ENCODE assay signal across 17 cellular contexts in the genomic region with DNA sequence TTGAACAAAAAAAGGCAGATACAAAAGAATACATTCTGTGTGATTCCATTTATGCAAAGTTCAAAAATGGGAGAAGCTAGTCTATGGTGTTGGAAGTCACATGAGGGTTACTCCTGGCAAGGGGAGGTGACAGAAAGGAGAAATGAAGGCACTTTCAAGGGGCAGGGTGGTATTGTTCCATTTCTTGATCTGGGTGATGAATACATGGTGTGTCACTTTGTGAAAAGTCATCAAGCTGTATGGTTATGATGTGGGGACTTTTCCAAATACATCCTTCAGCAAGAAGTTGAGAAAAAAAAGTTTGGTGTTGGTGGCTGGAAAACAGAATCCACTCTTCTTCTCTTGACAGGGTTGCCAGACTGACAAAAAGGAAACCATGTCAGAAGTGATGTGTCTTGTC.
DNase-seq lines count a peak whose midpoint lies in the region; ATAC-seq and TF ChIP-seq lines count a peak whose summit lies in the region.
"Had no signal": no experiment of that assay in that cellular context is flagged by ENCODE, and none has a peak within 500 bp of the region (broad histone marks: within the 10 kb centered on the region; RNA-seq: fewer than 3 reads in every experiment).

No MANE protein-coding gene starts in this region.

- CTCF ChIA-PET in activated CD4-positive, alpha-beta T cell treated with anti-CD3 and anti-CD28 coated beads for 36 hours (lab: Charles Lee), result interaction anchor here (1.6 kb wide), 1 partner anchor 104 kb away, joined by 5 read pairs; no protein-coding TSS in a partner anchor

- H3K27ac Mint-ChIP-seq in activated CD4-positive, alpha-beta T cell treated with anti-CD3 and anti-CD28 coated beads for 36 hours, result no peak overlapping the region
- no peak overlapping the region for H3K27ac Mint-ChIP-seq in activated CD4-positive, alpha-beta T cell treated with anti-CD3 and anti-CD28 coated beads, Interleukin-2, amount 10 ng/mL, durations not matched to agents 24 days and 14 days
- H3K27ac Mint-ChIP-seq in activated naive CD4-positive, alpha-beta T cell treated with anti-CD3 and anti-CD28 coated beads, Interleukin-2, amount 50 U/mL, for 72 hours, result no peak overlapping the region
- peak overlapping the region; percentile 25 for H3K27ac Mint-ChIP-seq in type B pancreatic cell
- H3K27ac Mint-ChIP-seq: B cell; CD4-positive, CD25-positive, alpha-beta regulatory T cell; CD8-positive, alpha-beta T cell; GM23338; H9 had no signal

- peak; percentile 74 for ATAC-seq in activated CD4-positive, alpha-beta T cell treated with anti-CD3 and anti-CD28 coated beads for 36 hours
- ATAC-seq in activated naive CD4-positive, alpha-beta T cell treated with anti-CD3 and anti-CD28 coated beads, Interleukin-2, amount 50 U/mL, for 72 hours, result peak; percentile 56 to 78
- ATAC-seq in HG02970 (IDR thresholded peaks at IDR 0.05; ENCODE audit: low FRiP score, unreplicated experiment), result no peak
- ATAC-seq: CD8-positive, alpha-beta T cell; GM12878; GM23338; HCT116 had no signal

- H3K27me3 Mint-ChIP-seq in activated CD4-positive, alpha-beta T cell treated with anti-CD3 and anti-CD28 coated beads for 36 hours, result no peaks in the 10 kb centered on the region
- peaks cover 2% of the 10 kb centered on the region for H3K27me3 Mint-ChIP-seq in activated CD4-positive, alpha-beta T cell treated with anti-CD3 and anti-CD28 coated beads, Interleukin-2, amount 10 ng/mL, durations not matched to agents 24 days and 14 days
- peaks cover 23% of the 10 kb centered on the region for H3K27me3 Mint-ChIP-seq in type B pancreatic cell

- no peaks in the 10 kb centered on the region for H3K9me3 Mint-ChIP-seq in activated CD4-positive, alpha-beta T cell treated with anti-CD3 and anti-CD28 coated beads for 36 hours (ENCODE audit: low read depth)
- H3K9me3 Mint-ChIP-seq in activated CD4-positive, alpha-beta T cell treated with anti-CD3 and anti-CD28 coated beads, Interleukin-2, amount 10 ng/mL, durations not matched to agents 24 days and 14 days, result no peaks in the 10 kb centered on the region
- no peaks in the 10 kb centered on the region for H3K9me3 Mint-ChIP-seq in activated naive CD4-positive, alpha-beta T cell treated with anti-CD3 and anti-CD28 coated beads, Interleukin-2, amount 50 U/mL, for 72 hours
- peaks cover 5% of the 10 kb centered on the region for H3K9me3 Mint-ChIP-seq in type B pancreatic cell
- H3K9me3 Mint-ChIP-seq: CD4-positive, CD25-positive, alpha-beta regulatory T cell; CD8-positive, alpha-beta T cell; GM23338; H9 had no signal

- POLR2A ChIA-PET in activated CD4-positive, alpha-beta T cell treated with anti-CD3 and anti-CD28 coated beads for 36 hours (lab: Charles Lee), result no interaction called here

- intact Hi-C loops in activated CD4-positive, alpha-beta T cell treated with anti-CD3 and anti-CD28 coated beads for 36 hours (cut with DNase I, micrococcal nuclease), result no loop called here
- intact Hi-C loops in activated CD4-positive, alpha-beta T cell treated with anti-CD3 and anti-CD28 coated beads, Interleukin-2, amount 10 ng/mL, durations not matched to agents 24 days and 14 days (cut with micrococcal nuclease), result no loop called here

- H3K36me3 Mint-ChIP-seq in activated CD4-positive, alpha-beta T cell treated with anti-CD3 and anti-CD28 coated beads for 36 hours (ENCODE audit: low read depth), result no peaks in the 10 kb centered on the region
- H3K36me3 Mint-ChIP-seq in activated CD4-positive, alpha-beta T cell treated with anti-CD3 and anti-CD28 coated beads, Interleukin-2, amount 10 ng/mL, durations not matched to agents 24 days and 14 days (ENCODE audit: low read depth), result no peaks in the 10 kb centered on the region
- no peaks in the 10 kb centered on the region for H3K36me3 Mint-ChIP-seq in activated naive CD4-positive, alpha-beta T cell treated with anti-CD3 and anti-CD28 coated beads, Interleukin-2, amount 50 U/mL, for 72 hours
- no peaks in the 10 kb centered on the region for H3K36me3 Mint-ChIP-seq in type B pancreatic cell
- H3K36me3 Mint-ChIP-seq: CD4-positive, CD25-positive, alpha-beta regulatory T cell; CD8-positive, alpha-beta T cell had no signal

- no peak for DNase-seq in activated CD4-positive, alpha-beta T cell treated with anti-CD3 and anti-CD28 coated beads for 36 hours
- DNase-seq in activated CD4-positive, alpha-beta T cell treated with anti-CD3 and anti-CD28 coated beads, Interleukin-2, amount 10 ng/mL, durations not matched to agents 24 days and 14 days, result no peak
- DNase-seq in activated naive CD4-positive, alpha-beta T cell treated with anti-CD3 and anti-CD28 coated beads, Interleukin-2, amount 50 U/mL, for 72 hours (ENCODE audit: low spot score in 2 of 2), result no peak
- DNase-seq in activated naive CD4-positive, alpha-beta T cell (lab: John Stamatoyannopoulos, UW), result no peak
- no peak for DNase-seq in type B pancreatic cell (ENCODE audit: extremely low spot score, unreplicated experiment)
- DNase-seq: CD4-positive, CD25-positive, alpha-beta regulatory T cell; CD8-positive, alpha-beta T cell; DMS 273 treated with DMSO at 0.1 percent for 48 hours; DMS79; EL; GDM1; H9 had no signal

- no peak for TF ChIP-seq CTCF in type B pancreatic cell (conservative IDR thresholded peaks at IDR 0.05)

- no peak overlapping the region for H3K4me3 Mint-ChIP-seq in activated CD4-positive, alpha-beta T cell treated with anti-CD3 and anti-CD28 coated beads for 36 hours
- H3K4me3 Mint-ChIP-seq in activated CD4-positive, alpha-beta T cell treated with anti-CD3 and anti-CD28 coated beads, Interleukin-2, amount 10 ng/mL, durations not matched to agents 24 days and 14 days, result no peak overlapping the region
- H3K4me3 Mint-ChIP-seq in type B pancreatic cell, result peak overlapping the region; percentile 46
- H3K4me3 Mint-ChIP-seq: B cell; CD4-positive, CD25-positive, alpha-beta regulatory T cell; CD8-positive, alpha-beta T cell; GM23338; H9 had no signal

- H3K4me1 Mint-ChIP-seq in activated CD4-positive, alpha-beta T cell treated with anti-CD3 and anti-CD28 coated beads for 36 hours, result peaks cover 4% of the 10 kb centered on the region
- H3K4me1 Mint-ChIP-seq in activated CD4-positive, alpha-beta T cell treated with anti-CD3 and anti-CD28 coated beads, Interleukin-2, amount 10 ng/mL, durations not matched to agents 24 days and 14 days, result peaks cover 5% of the 10 kb centered on the region
- H3K4me1 Mint-ChIP-seq in type B pancreatic cell (ENCODE audit: unreplicated experiment), result peaks cover 15% of the 10 kb centered on the region
- H3K4me1 Mint-ChIP-seq: B cell; CD4-positive, CD25-positive, alpha-beta regulatory T cell; GM23338; H9 had no signal
